Comparison of ENCODE assay signal across 1 cellular context in the genomic region with DNA sequence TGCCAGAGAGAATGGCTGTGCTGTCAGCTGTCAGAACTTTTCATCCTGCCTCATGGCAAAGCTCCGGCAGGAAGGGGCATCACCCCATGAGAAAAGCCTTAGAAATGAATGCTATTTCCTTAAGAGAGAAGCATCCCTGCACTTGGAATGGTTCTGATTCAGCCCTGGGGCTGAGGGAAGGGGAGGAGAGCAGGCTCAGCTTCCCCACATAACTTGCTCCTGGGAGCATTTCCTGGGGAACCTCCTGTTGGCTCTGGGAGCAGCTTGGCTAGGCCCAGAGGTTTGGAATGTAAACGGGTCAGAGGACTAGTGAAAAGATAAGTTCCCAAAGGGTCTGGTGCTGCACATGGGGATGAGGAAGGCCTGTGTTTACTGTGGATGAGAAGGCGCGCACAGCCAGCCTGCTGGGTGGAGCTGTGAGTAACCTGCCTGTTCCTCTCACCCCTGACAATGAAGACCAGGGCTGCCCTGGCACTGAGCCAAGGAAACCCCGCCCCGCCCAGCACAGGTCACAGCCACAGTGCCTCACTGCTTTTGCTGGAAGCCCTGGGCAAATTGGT.
TF ChIP-seq lines count a peak whose summit lies in the region.

No MANE protein-coding gene starts in this region.

TF ChIP-seq in K562, 482 proteins besides CTCF, POLR2A, EP300 and RAD21:
- peak; percentile 84 for TF ChIP-seq NFIX (CRISPR knock-in tag; IDR thresholded peaks at IDR 0.05; ENCODE audit: low read depth)
- TF ChIP-seq MYC (IDR thresholded peaks at IDR 0.05; ENCODE audit: low read depth, low read length): no peak
- no peak for TF ChIP-seq MYC (CRISPR knock-in tag; IDR thresholded peaks at IDR 0.05; ENCODE audit: borderline replicate concordance, low read depth)
- TF ChIP-seq NFIC (IDR thresholded peaks at IDR 0.05): peak; percentile 98
